8 cellular contexts compared by ENCODE assay signal in genomic region chr10:80408198-80409085, GRCh38. TPM values are rescaled to one million over a fixed set of nuclear protein-coding genes. Genes with fewer than 3 reads are reported as not detected.
DNase-seq lines count a peak whose midpoint lies in the region; ATAC-seq, FAIRE-seq and TF ChIP-seq lines count a peak whose summit lies in the region.

Gene PRXL2A (plus strand): TSS chr10:80408551. CDS start chr10:80420468, 11,917 bp downstream.

- in situ Hi-C loops in SK-MEL-5 (cut with HindIII; ENCODE audit: low pct_unique_long_range_greater_than_20kb, low sequenced_read_pairs) = no loop called here

- H3K27ac ChIP-seq in HUES6 (ENCODE audit: low read depth, low read length) (peak within 1 kb of the TSS; percentile 28; the same call in 1 of the 2 replicates), pancreas (peak within 1 kb of the TSS; percentile 56 to 80 (median 73)), thymus (ENCODE audit: low read depth) (peak within 1 kb of the TSS; percentile 80)

- no peaks in the 10 kb centered on the region for H3K9me3 Mint-ChIP-seq in activated naive CD4-positive, alpha-beta T cell treated with anti-CD3 and anti-CD28 coated beads, Interleukin-2, amount 50 U/mL, for 24 hours
- H3K9me3 Mint-ChIP-seq in glutamatergic neuron (ENCODE audit: unreplicated experiment) = peaks cover 8% of the 10 kb centered on the region

- H3K4me3 Mint-ChIP-seq in activated naive CD4-positive, alpha-beta T cell treated with anti-CD3 and anti-CD28 coated beads, Interleukin-2, amount 50 U/mL, for 24 hours = peak within 1 kb of the TSS; percentile 91
- H3K4me3 Mint-ChIP-seq in glutamatergic neuron (ENCODE audit: unreplicated experiment) = peak within 1 kb of the TSS; percentile 92

- TF ChIP-seq CTCF in glutamatergic neuron (IDR thresholded peaks at IDR 0.05; ENCODE audit: partially characterized antibody, unreplicated experiment) = no peak
- TF ChIP-seq CTCF in pancreas (IDR thresholded peaks at IDR 0.05) = no peak

- H3K9ac ChIP-seq in HUES6 (ENCODE audit: low read length) = peak within 1 kb of the TSS; percentile 62

- H3K27me3 ChIP-seq in HUES6 (ENCODE audit: control insufficient read depth, insufficient read depth, low read length) (peaks cover 18% of the 10 kb centered on the region; the same call in 1 of the 2 replicates), pancreas (no peaks in the 10 kb centered on the region), thymus (ENCODE audit: control insufficient read depth, insufficient read depth) (no peaks in the 10 kb centered on the region)

- intact Hi-C loops in pancreas (cut with DNase I) = no loop called here

- H3K4me1 ChIP-seq in HUES6 (ENCODE audit: control insufficient read depth, insufficient read depth, low read length) (peaks cover 11% of the 10 kb centered on the region), pancreas (peaks cover 0 to 7% (median 5%) of the 10 kb centered on the region in 3 donors), thymus (ENCODE audit: control insufficient read depth, insufficient read depth, low read length) (peaks cover 5% of the 10 kb centered on the region)

- H3K36me3 Mint-ChIP-seq in activated naive CD4-positive, alpha-beta T cell treated with anti-CD3 and anti-CD28 coated beads, Interleukin-2, amount 50 U/mL, for 24 hours = no peaks in the 10 kb centered on the region
- H3K36me3 Mint-ChIP-seq in glutamatergic neuron (ENCODE audit: unreplicated experiment) = no peaks in the 10 kb centered on the region

- no peak for FAIRE-seq in pancreas (lab: Jason Lieb, UNC)

- 1% methylated on average over 78 to 94 of the region's 94 CpGs for WGBS in pancreas, 2 donors
- WGBS in thymus = 1% methylated on average over 94 of the region's 94 CpGs

- DNase-seq in DMS 273 treated with DMSO at 0.1 percent for 48 hours (lab: John Stamatoyannopoulos, UW) (peak; percentile 34), SK-MEL-5 (ENCODE audit: low read depth, low spot score) (peak; percentile 66), glutamatergic neuron (peak; percentile 97), pancreas (peak; percentile 82 to 94 (median 88))

- peaks cover 41% of the 10 kb centered on the region for H3K4me1 Mint-ChIP-seq in activated naive CD4-positive, alpha-beta T cell treated with anti-CD3 and anti-CD28 coated beads, Interleukin-2, amount 50 U/mL, for 24 hours
- peaks cover 45% of the 10 kb centered on the region for H3K4me1 Mint-ChIP-seq in glutamatergic neuron (ENCODE audit: low read depth, unreplicated experiment)

- ATAC-seq in GM21381 (IDR thresholded peaks at IDR 0.05; ENCODE audit: unreplicated experiment) (peak; percentile 97), pancreas (peak; percentile 94 to 96 (median 96))

- H3K4me3 ChIP-seq in HUES6 (ENCODE audit: low read depth, low read length) (peak within 1 kb of the TSS; percentile 86), pancreas (peak within 1 kb of the TSS; percentile 68 to 100 (median 78)), thymus (ENCODE audit: low read length) (peak within 1 kb of the TSS; percentile 68)

- H3K36me3 ChIP-seq in HUES6 (ENCODE audit: control insufficient read depth, insufficient read depth, low read length) (no peaks in the 10 kb centered on the region), pancreas (no peaks in the 10 kb centered on the region), thymus (ENCODE audit: control insufficient read depth, insufficient read depth) (no peaks in the 10 kb centered on the region)

- H3K27me3 Mint-ChIP-seq in activated naive CD4-positive, alpha-beta T cell treated with anti-CD3 and anti-CD28 coated beads, Interleukin-2, amount 50 U/mL, for 24 hours = no peaks in the 10 kb centered on the region
- H3K27me3 Mint-ChIP-seq in glutamatergic neuron (ENCODE audit: unreplicated experiment) = peaks cover 4% of the 10 kb centered on the region

- peak within 1 kb of the TSS; percentile 92 for H3K27ac Mint-ChIP-seq in activated naive CD4-positive, alpha-beta T cell treated with anti-CD3 and anti-CD28 coated beads, Interleukin-2, amount 50 U/mL, for 24 hours
- peak within 1 kb of the TSS; percentile 87 for H3K27ac Mint-ChIP-seq in glutamatergic neuron (ENCODE audit: unreplicated experiment)

- H3K9me3 ChIP-seq in HUES6 (ENCODE audit: control insufficient read depth, insufficient read depth, low read depth, low read length) = no peaks in the 10 kb centered on the region
- H3K9me3 ChIP-seq in pancreas = no peaks in the 10 kb centered on the region
- no peaks in the 10 kb centered on the region for H3K9me3 ChIP-seq in thymus (ENCODE audit: control insufficient read depth)

RNA-seq across cellular contexts. Expression of gene PRXL2A, which starts in this region (rescaled TPM):
- total RNA-seq in SK-MEL-5 (2014; rRNA removed; shearing (Covaris generic)) = 113 and 122 TPM in 2 replicates
- 69.7 and 80.5 TPM in 2 replicates for polyA plus RNA-seq in SK-MEL-5 (2015; cell fraction: cytosol; rRNA removed)
- polyA plus RNA-seq in SK-MEL-5 (2015; cell fraction: nucleus; rRNA removed) = 22.5 and 22.7 TPM in 2 replicates
- 164 TPM for total RNA-seq in glutamatergic neuron (ENCODE audit: unreplicated experiment)
- total RNA-seq in pancreas = 10 to 100 TPM; 18.2 to 39.8 (median 26.8) TPM
- 10 to 100 TPM; 18.6 to 38.4 TPM for polyA plus RNA-seq in pancreas
- 70.8 TPM for polyA plus RNA-seq in thymus

Comparison
In these comparisons a context has a peak if more than half of its experiments do, and no peak if none do; other contexts are left out.
1. Peak in every context shown above with its lines: DNase-seq, ATAC-seq, H3K4me3 ChIP-seq and H3K27ac ChIP-seq.
2. DNase-seq: peak in every context shown above with its lines; median percentile 97 in glutamatergic neuron; 88 in pancreas; 66 in SK-MEL-5; 34 in DMS 273 treated with DMSO at 0.1 percent for 48 hours.
3. H3K27ac ChIP-seq: peak in every context shown above with its lines; median percentile 80 in thymus; 73 in pancreas; 28 in HUES6.